38 cellular contexts compared by ENCODE assay signal in genomic region chr6:138245751-138246150, GRCh38. TPM values are rescaled to one million over a fixed set of nuclear protein-coding genes. Genes with fewer than 3 reads are reported as not detected.
"Had no signal": no experiment of that assay in that cellular context is flagged by ENCODE, and none has a peak within 500 bp of the region (broad histone marks: within the 10 kb centered on the region; RNA-seq: fewer than 3 reads in every experiment).

No MANE protein-coding gene starts in this region.

- DNase-seq: activated CD4-positive, alpha-beta memory T cell treated with anti-CD3 and anti-CD28 coated beads, Interleukin-2, amount 10 ng/mL, durations not matched to agents 7 days and 5 days; activated CD4-positive, alpha-beta T cell treated with anti-CD3 and anti-CD28 coated beads for 1 hour; activated CD4-positive, alpha-beta T cell treated with anti-CD3 and anti-CD28 coated beads for 48 hours; activated CD4-positive, CD25-positive, alpha-beta regulatory T cell; activated CD8-positive, alpha-beta memory T cell treated with anti-CD3 and anti-CD28 coated beads for 24 hours; activated CD8-positive, alpha-beta memory T cell treated with anti-CD3 and anti-CD28 coated beads, Interleukin-2, amount 10 ng/mL, durations not matched to agents 7 days and 5 days; activated effector memory CD4-positive, alpha-beta T cell treated with anti-CD3 and anti-CD28 coated beads, Interleukin-2, amount 50 U/mL, for 16 hours; activated naive CD4-positive, alpha-beta T cell; activated naive CD4-positive, alpha-beta T cell treated with anti-CD3 and anti-CD28 coated beads, Interleukin-2, amount 50 U/mL, for 16 hours; activated naive CD8-positive, alpha-beta T cell treated with anti-CD3 and anti-CD28 coated beads for 36 hours; activated T-cell treated with anti-CD3 and anti-CD28 coated beads, Interleukin-2, amount 50 U/mL, for 1 hour; activated T-cell treated with anti-CD3 and anti-CD28 coated beads, Interleukin-2, amount 50 U/mL, for 72 hours; amniotic stem cell; aorta; body of pancreas; Karpas-422; KBM-7; NCI-H1105; NCI-H1417 treated with DMSO at 0.1 percent for 48 hours; NCI-H1930; NCI-H2081 treated with DMSO at 0.1 percent for 48 hours; NCI-H226; NCI-H524 treated with DMSO at 0.1 percent for 48 hours; NK-92 treated with Interleukin-12 subunit alpha and Interleukin-12 subunit beta, amount 100 ng/mL, for 24 hours; PC-3; Peyer's patch; RPMI8226; SIG-M5; SW 1271; T-helper 1 cell; T-helper 2 cell; T-helper 9 cell; WERI-Rb-1 had no signal

- H3K4me3 ChIP-seq: body of pancreas, breast epithelium, Peyer's patch had no signal

- H3K36me3 ChIP-seq: breast epithelium, Peyer's patch, WERI-Rb-1 had no signal

- H3K9me3 ChIP-seq: body of pancreas, breast epithelium, Peyer's patch had no signal

- H3K27me3 ChIP-seq: body of pancreas, breast epithelium, Peyer's patch had no signal

- H3K4me1 ChIP-seq: breast epithelium, Peyer's patch had no signal

- H3K27ac ChIP-seq: body of pancreas, breast epithelium, Peyer's patch, WERI-Rb-1 had no signal

RNA-seq across cellular contexts. Expression of gene PBOV1, which starts 27.5 kb away (rescaled TPM):
- total RNA-seq: activated CD4-positive, alpha-beta memory T cell treated with anti-CD3 and anti-CD28 coated beads, Interleukin-2, amount 10 ng/mL, durations not matched to agents 7 days and 5 days; activated CD8-positive, alpha-beta memory T cell treated with anti-CD3 and anti-CD28 coated beads, Interleukin-2, amount 10 ng/mL, durations not matched to agents 7 days and 5 days; activated naive CD8-positive, alpha-beta T cell treated with anti-CD3 and anti-CD28 coated beads for 36 hours; activated T-cell treated with anti-CD3 and anti-CD28 coated beads, Interleukin-2, amount 50 U/mL, for 72 hours; activated T-helper 17 cell treated with anti-CD3 and anti-CD28 coated beads, Interleukin-2, amount 50 U/mL, for 72 hours; aorta; body of pancreas; breast epithelium; cardiac septum; MCF 10A; NCI-H460; PC-3; Peyer's patch had no signal
